28 cellular contexts compared by ENCODE assay signal in the genomic region with DNA sequence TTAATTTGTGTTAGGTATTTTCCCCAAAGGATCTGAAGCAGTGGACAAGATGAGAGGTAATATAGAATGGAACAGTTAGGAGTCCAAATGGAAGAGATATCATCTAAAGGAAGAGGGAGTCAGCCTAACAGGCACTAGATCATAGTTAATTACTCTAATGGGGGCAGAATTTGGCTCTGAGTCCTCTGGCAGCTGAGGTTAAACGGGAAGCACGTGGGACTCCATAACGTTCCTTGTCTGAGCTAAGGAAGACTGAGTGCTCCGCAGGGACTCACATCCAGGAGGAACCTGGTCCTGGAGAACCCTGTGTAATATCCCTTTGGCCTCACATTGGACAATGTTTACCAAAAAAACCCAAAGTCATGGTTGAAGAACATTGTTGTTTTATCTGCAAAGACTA. TPM values are rescaled to one million over a fixed set of nuclear protein-coding genes. Genes with fewer than 3 reads are reported as not detected.
DNase-seq lines count a peak whose midpoint lies in the region; ATAC-seq, FAIRE-seq and TF ChIP-seq lines count a peak whose summit lies in the region.
"Had no signal": no experiment of that assay in that cellular context is flagged by ENCODE, and none has a peak within 500 bp of the region (broad histone marks: within the 10 kb centered on the region; RNA-seq: fewer than 3 reads in every experiment).

No MANE protein-coding gene starts in this region.

- no peak overlapping the region for H3K4me2 ChIP-seq in K562 (ENCODE audit: insufficient read depth, low read length)
- H3K4me2 ChIP-seq: A549 had no signal

- 34% methylated on average over 4 of the region's 4 CpGs for WGBS in K562 (ENCODE audit: insufficient coverage, low coverage, missing lambda C conversion rate)
- 50% methylated on average over 4 of the region's 4 CpGs for WGBS in right cardiac atrium

- H3K4me1 ChIP-seq in BE2C, result peaks cover 4% of the 10 kb centered on the region; the same call in 1 of the 2 replicates
- H3K4me1 ChIP-seq in K562 (replicated peaks in 1 of 2; ENCODE audit: control insufficient read depth in 2 of 2, insufficient read depth in 2 of 2, low read length in 2 of 2), result no peaks in the 10 kb centered on the region; a peak in 2 of 5 replicates
- peaks cover 2% of the 10 kb centered on the region for H3K4me1 ChIP-seq in right cardiac atrium (ENCODE audit: control insufficient read depth, insufficient read depth, low read length)
- peaks cover 0 to 3% (median 0%) of the 10 kb centered on the region in 4 donors for H3K4me1 ChIP-seq in tibial artery
- H3K4me1 ChIP-seq: A549, SJSA1 had no signal

- no peak for TF ChIP-seq RAD21 in K562 (CRISPR knock-in tag; conservative IDR thresholded peaks at IDR 0.05 in 1 of 2, IDR thresholded peaks at IDR 0.05 in 1 of 2)

- H3K27me3 ChIP-seq in BE2C (no peaks in the 10 kb centered on the region), K562 (ENCODE audit: control insufficient read depth in 2 of 2, insufficient read depth in 2 of 2, low read length in 2 of 2) (no peaks in the 10 kb centered on the region), right cardiac atrium (ENCODE audit: control insufficient read depth, insufficient read depth) (no peaks in the 10 kb centered on the region), tibial artery (peaks cover 0 to 3% of the 10 kb centered on the region in 2 donors)

- FAIRE-seq in K562 (lab: Jason Lieb, UNC), result no peak
- FAIRE-seq: A549, GM12878, H1 had no signal

- ATAC-seq in K562 (no peak), right cardiac atrium (peak; percentile 46 to 69)
- ATAC-seq: A549, GM12878 had no signal

- intact Hi-C loops in K562 (cut with micrococcal nuclease), result loop anchor here (5.0 to 10.0 kb wide), 2 partner anchors 338 to 885 kb away; no protein-coding TSS in a partner anchor
- intact Hi-C loops in right cardiac atrium (cut with DNase I), result loop anchor here (5.0 to 10.0 kb wide), 3 partner anchors 103 to 185 kb away; a partner anchor contains a TSS
- intact Hi-C loops in tibial artery (cut with DNase I; ENCODE audit: low total_unique reads), result no loop called here

- H3K9me3 ChIP-seq in BE2C, result no peaks in the 10 kb centered on the region
- H3K9me3 ChIP-seq in K562 (replicated peaks; ENCODE audit: control insufficient read depth, insufficient read depth, low read depth, low read length), result no peaks in the 10 kb centered on the region
- no peaks in the 10 kb centered on the region for H3K9me3 ChIP-seq in right cardiac atrium (ENCODE audit: control insufficient read depth, low read length)
- no peaks in the 10 kb centered on the region for H3K9me3 ChIP-seq in tibial artery
- H3K9me3 ChIP-seq: A549, SJSA1 had no signal

- POLR2A ChIA-PET in K562 (lab: Yijun Ruan, JAX), result interaction anchor here (0.7 kb wide), 1 partner anchor 1258 kb away, joined by 3 read pairs; no protein-coding TSS in a partner anchor

- H3K27ac ChIP-seq in K562 (ENCODE audit: extremely low read depth, low read depth, low read length) (no peak overlapping the region), right cardiac atrium (ENCODE audit: low read length) (no peak overlapping the region), tibial artery (no peak overlapping the region)
- H3K27ac ChIP-seq: A549, SJSA1 had no signal

- no peak for TF ChIP-seq POLR2A in K562 (conservative IDR thresholded peaks at IDR 0.05)

- H3K79me2 ChIP-seq in K562 (ENCODE audit: control insufficient read depth, insufficient read depth, low read length), result no peaks in the 10 kb centered on the region

- CTCF ChIA-PET in K562 (lab: Yijun Ruan, JAX; ENCODE audit: low intra/inter-chr PET ratio), result no interaction called here

- H3K9me1 ChIP-seq in K562 (ENCODE audit: control insufficient read depth, insufficient read depth, low read length), result no peaks in the 10 kb centered on the region

- H3K4me3 ChIP-seq in BE2C (ENCODE audit: low read depth, low read length) (no peak overlapping the region), K562 (no peak overlapping the region), right cardiac atrium (ENCODE audit: low read length) (no peak overlapping the region), tibial artery (no peak overlapping the region)
- H3K4me3 ChIP-seq: A549, GM12878, SJSA1 had no signal

- in situ Hi-C loops in K562 (cut with MboI), result loop anchor here (5.0 to 25.0 kb wide), 2 partner anchors 183 to 653 kb away; no protein-coding TSS in a partner anchor

- DNase-seq in BE2C, result peak; percentile 43
- DNase-seq in DMS 273 treated with DMSO at 0.1 percent for 48 hours (lab: John Stamatoyannopoulos, UW), result peak; percentile 21
- DNase-seq in K562 (ENCODE audit: extremely low read depth in 1 of 4, low spot score in 3 of 4), result no peak
- peak in 1 of 3 donors; percentile 29 for DNase-seq in right cardiac atrium
- no peak for DNase-seq in activated CD4-positive, alpha-beta T cell treated with anti-CD3 and anti-CD28 coated beads, Interleukin-2, amount 50 U/mL, for 1 hour
- DNase-seq in tibial artery, result no peak
- DNase-seq in NCI-H526 (lab: John Stamatoyannopoulos, UW), result no peak
- DNase-seq in SW 1271 (lab: John Stamatoyannopoulos, UW), result no peak
- DNase-seq: AML-193; C1 segment of cervical spinal cord; CD4-positive, alpha-beta memory T cell; COR-L47; DMS79; EL; GDM1; HCEC 1CT; Karpas-422; NCI-H1092; NCI-H1436 treated with DMSO at 0.1 percent for 48 hours; NCI-H187 treated with DMSO at 0.1 percent for 48 hours; NCI-H2171 treated with DMSO at 0.1 percent for 48 hours; NCI-H345; NCI-H524; T-helper 1 cell had no signal

- H3K36me3 ChIP-seq in BE2C (no peaks in the 10 kb centered on the region), K562 (ENCODE audit: control insufficient read depth, insufficient read depth, low read length) (no peaks in the 10 kb centered on the region), tibial artery (no peaks in the 10 kb centered on the region)
- H3K36me3 ChIP-seq: SJSA1 had no signal

- 0 out of 2 replicates have a peak overlapping the region, but pooled peaks have one; percentile 14 for H2AFZ ChIP-seq in K562 (ENCODE audit: low read depth, low read length)

- no TSS peak for BruUV-seq in K562 (replicated peaks; lab: Mats Ljungman, UMichigan)

- no peak overlapping the region for H3K9ac ChIP-seq in K562 (ENCODE audit: insufficient read depth in 1 of 2, low read depth in 2 of 2, low read length in 2 of 2)

- TF ChIP-seq EP300 in K562 (IDR thresholded peaks at IDR 0.05; ENCODE audit: low read length), result no peak

- no peaks in the 10 kb centered on the region for H4K20me1 ChIP-seq in K562 (replicated peaks; ENCODE audit: control insufficient read depth, insufficient read depth, low read length)

- TF ChIP-seq CTCF in BE2C (IDR thresholded peaks at IDR 0.05; ENCODE audit: low read depth, low read length), result no peak
- no peak for TF ChIP-seq CTCF in K562 (IDR thresholded peaks at IDR 0.05 in 2 of 3, conservative IDR thresholded peaks at IDR 0.05 in 1 of 3; ENCODE audit: insufficient read depth in 2 of 3, low read depth in 1 of 3, low read length in 3 of 3)
- TF ChIP-seq CTCF in tibial artery (IDR thresholded peaks at IDR 0.05), result no peak

TF ChIP-seq in K562, 482 proteins besides CTCF, POLR2A, EP300 and RAD21:
- TF ChIP-seq ZNF408 (CRISPR knock-in tag; IDR thresholded peaks at IDR 0.05; ENCODE audit: low read depth) (no peak), FOXJ3 (CRISPR knock-in tag; IDR thresholded peaks at IDR 0.05) (no peak), ZNF134 (CRISPR knock-in tag; conservative IDR thresholded peaks at IDR 0.05) (no peak)
- TF ChIP-seq, protein P1, sequence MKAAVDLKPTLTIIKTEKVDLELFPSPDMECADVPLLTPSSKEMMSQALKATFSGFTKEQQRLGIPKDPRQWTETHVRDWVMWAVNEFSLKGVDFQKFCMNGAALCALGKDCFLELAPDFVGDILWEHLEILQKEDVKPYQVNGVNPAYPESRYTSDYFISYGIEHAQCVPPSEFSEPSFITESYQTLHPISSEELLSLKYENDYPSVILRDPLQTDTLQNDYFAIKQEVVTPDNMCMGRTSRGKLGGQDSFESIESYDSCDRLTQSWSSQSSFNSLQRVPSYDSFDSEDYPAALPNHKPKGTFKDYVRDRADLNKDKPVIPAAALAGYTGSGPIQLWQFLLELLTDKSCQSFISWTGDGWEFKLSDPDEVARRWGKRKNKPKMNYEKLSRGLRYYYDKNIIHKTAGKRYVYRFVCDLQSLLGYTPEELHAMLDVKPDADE (conservative IDR thresholded peaks at IDR 0.05; ENCODE audit: control insufficient read depth, low read depth, low read length), result no peak

RNA-seq across cellular contexts. Expression of a gene that starts 46.6 kb away (rescaled TPM):
- polyA plus RNA-seq in BE2C (2012; ENCODE audit: insufficient read depth, insufficient read length, low read depth), result 13.0 TPM
- 44.0 and 59.0 TPM in 2 replicates for total RNA-seq in K562 (2011; cell fraction: chromatin; rRNA removed; ENCODE audit: low replicate concordance)
- 27.0 and 29.3 TPM in 2 replicates for total RNA-seq in K562 (2011; cell fraction: nucleolus; rRNA removed)
- 38.6 and 52.3 TPM in 2 replicates for total RNA-seq in K562 (2011; cell fraction: nucleoplasm; rRNA removed)
- total RNA-seq in K562 (2014; rRNA removed) (19.8 and 23.9 TPM in 2 replicates), K562 (2014; rRNA removed; fragmentation: Illumina TruSeq; extraction: Trizol) (17.5 and 17.7 TPM in 2 replicates), K562 (2015; rRNA removed; fragmentation: Illumina TruSeq; extraction: Trizol) (17.7 and 18.1 TPM in 2 replicates), K562 (2021) (24.5 and 27.6 TPM in 2 replicates), right cardiac atrium (10 to 100 TPM; 42.6 to 56.8 (median 46.6) TPM)
- polyA plus RNA-seq in K562 (2011; rRNA removed) (15.2 and 19.3 TPM in 2 replicates), K562 (2014; fragmentation: Illumina TruSeq; extraction: Trizol) (23.6 and 27.6 TPM in 2 replicates), K562 (2014; fragmentation: Nextera tagmentation; extraction: Ambion mirVana) (1 to 10 TPM; 4.1 to 4.8 TPM), K562 (2014; rRNA removed) (18.4 and 20.2 TPM in 2 replicates), right cardiac atrium (21.4 TPM)
- polyA plus RNA-seq in K562 (2011; cell fraction: cytosol; rRNA removed), result 12.2 and 12.8 TPM in 2 replicates
- 22.0 and 25.0 TPM in 2 replicates for polyA plus RNA-seq in K562 (2011; cell fraction: nucleus; rRNA removed)
- polyA plus RNA-seq in K562 (2012), result 9.8 and 13.7 TPM in 2 replicates
- polyA minus RNA-seq in K562 (2011; rRNA and poly(A)+ RNA removed), result 28.0 and 31.6 TPM in 2 replicates
- 9.4 and 13.2 TPM in 2 replicates for polyA minus RNA-seq in K562 (2011; cell fraction: cytosol; rRNA and poly(A)+ RNA removed)
- polyA minus RNA-seq in K562 (2011; cell fraction: nucleus; rRNA and poly(A)+ RNA removed), result 22.8 and 23.2 TPM in 2 replicates

Comparison
In these comparisons a context has a peak if more than half of its experiments do, and no peak if none do; other contexts are left out.
1. DNase-seq: peak in BE2C (single experiment) and DMS 273 treated with DMSO at 0.1 percent for 48 hours (single experiment); none in K562 (0 of 4), activated CD4-positive, alpha-beta T cell treated with anti-CD3 and anti-CD28 coated beads, Interleukin-2, amount 50 U/mL, for 1 hour (single experiment), tibial artery (0 of 2), NCI-H526 (0 of 2) and SW 1271 (0 of 2).